In the genomic region with DNA sequence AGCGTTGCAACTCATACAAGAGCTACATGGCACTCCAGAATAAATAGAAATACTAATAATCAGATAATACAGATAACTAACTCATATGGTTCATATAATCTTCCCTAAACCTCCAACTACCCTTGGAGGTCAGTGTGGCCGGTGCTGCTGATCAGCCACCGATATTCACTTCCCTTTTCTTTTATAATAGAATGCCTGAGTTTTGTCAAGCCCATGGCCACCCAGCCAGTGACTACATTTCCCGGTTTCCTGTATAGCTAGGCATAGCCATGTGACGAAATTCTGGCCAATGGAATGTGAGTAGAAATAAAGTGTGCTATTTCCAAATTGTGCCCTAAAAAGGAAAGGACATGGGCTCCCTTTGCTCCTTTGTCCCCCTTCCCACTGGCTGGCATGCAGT, we compare ENCODE assay signal across 17 cellular contexts. TPM values are rescaled to one million over a fixed set of nuclear protein-coding genes. Genes with fewer than 3 reads are reported as not detected.
DNase-seq lines count a peak whose midpoint lies in the region; ATAC-seq and TF ChIP-seq lines count a peak whose summit lies in the region.
"Had no signal": no experiment of that assay in that cellular context is flagged by ENCODE, and none has a peak within 500 bp of the region (broad histone marks: within the 10 kb centered on the region; RNA-seq: fewer than 3 reads in every experiment).

No MANE protein-coding gene starts in this region.

- no peak for TF ChIP-seq EP300 in Ishikawa (IDR thresholded peaks at IDR 0.05; ENCODE audit: borderline replicate concordance)

- intact Hi-C loops in sciatic nerve (cut with DNase I) = no loop called here

- no peak for TF ChIP-seq RAD21 in Ishikawa (IDR thresholded peaks at IDR 0.05; ENCODE audit: low read depth)

- peak; percentile 13 for ATAC-seq in sciatic nerve
- ATAC-seq in stimulated activated naive CD8-positive, alpha-beta T cell treated with anti-CD3 and anti-CD28 coated beads, Interleukin-15, Interleukin-2, amounts not matched to agents 100 U/mL and 50 U/mL, for 24 hours = no peak
- ATAC-seq: CD8-positive, alpha-beta T cell; HepG2; T-cell had no signal

- DNase-seq in NOMO-1 treated with dmso at 0.1 percent for 144 hours (lab: John Stamatoyannopoulos, UW; ENCODE audit: unreplicated experiment) (peak; percentile 52), UCSD-AML1 (lab: John Stamatoyannopoulos, UW; ENCODE audit: unreplicated experiment) (peak; percentile 23), sciatic nerve (ENCODE audit: low spot score) (no peak), NCI-H146 (lab: John Stamatoyannopoulos, UW) (no peak), HUDEP-2 (lab: John Stamatoyannopoulos, UW; ENCODE audit: unreplicated experiment in 76 of 76) (no peak)
- no peak for DNase-seq in stimulated activated naive CD8-positive, alpha-beta T cell treated with anti-CD3 and anti-CD28 coated beads, Interleukin-15, Interleukin-2, amounts not matched to agents 100 U/mL and 50 U/mL, for 24 hours
- DNase-seq: ACHN; CD8-positive, alpha-beta T cell; DND-41; GDM1; NCI-H2029; NCI-H2171 treated with DMSO at 0.1 percent for 48 hours; NCI-H510A; NCI-H82; T-cell had no signal

TF ChIP-seq in Ishikawa, 13 proteins besides CTCF, POLR2A, EP300 and RAD21:
- TF ChIP-seq, protein P1, sequence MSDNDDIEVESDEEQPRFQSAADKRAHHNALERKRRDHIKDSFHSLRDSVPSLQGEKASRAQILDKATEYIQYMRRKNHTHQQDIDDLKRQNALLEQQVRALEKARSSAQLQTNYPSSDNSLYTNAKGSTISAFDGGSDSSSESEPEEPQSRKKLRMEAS (IDR thresholded peaks at IDR 0.05) = no peak
- peak; percentile 41; the same call in 1 of the 2 replicates for TF ChIP-seq USF1 (IDR thresholded peaks at IDR 0.05)
- TF ChIP-seq YY1 (IDR thresholded peaks at IDR 0.05; ENCODE audit: low read depth) = no peak

RNA-seq across cellular contexts. Expression of gene CAT, which starts 5.9 kb away (rescaled TPM):
- 82.6 TPM for total RNA-seq in sciatic nerve

Comparison
In these comparisons a context has a peak if more than half of its experiments do, and no peak if none do; other contexts are left out.
1. DNase-seq: peak in NOMO-1 treated with dmso at 0.1 percent for 144 hours (single experiment) and UCSD-AML1 (single experiment); none in sciatic nerve (single experiment), stimulated activated naive CD8-positive, alpha-beta T cell treated with anti-CD3 and anti-CD28 coated beads, Interleukin-15, Interleukin-2, amounts not matched to agents 100 U/mL and 50 U/mL, for 24 hours (single experiment), NCI-H146 (single experiment) and HUDEP-2 (0 of 76).